18 cellular contexts compared by ENCODE assay signal in the genomic region with DNA sequence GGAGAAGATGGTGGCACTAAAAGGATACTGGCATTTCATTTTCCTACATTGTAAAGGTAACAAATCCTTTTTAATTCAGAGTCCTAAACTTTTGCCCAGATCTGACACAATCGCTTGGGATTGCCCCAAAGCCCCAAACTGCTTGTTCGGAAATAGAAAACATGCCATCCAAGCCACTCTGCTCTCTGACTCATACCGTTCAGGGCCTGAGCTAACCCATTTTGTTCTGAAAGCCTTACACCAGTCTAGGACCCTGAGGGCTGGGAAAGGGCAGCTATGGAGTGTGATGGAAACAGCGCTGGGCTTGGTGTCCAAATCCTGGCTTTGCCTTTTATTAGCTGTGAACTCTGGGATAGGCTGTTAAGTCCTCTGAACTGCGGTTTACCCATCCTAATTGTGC.
DNase-seq lines count a peak whose midpoint lies in the region; ATAC-seq and TF ChIP-seq lines count a peak whose summit lies in the region.
"Had no signal": no experiment of that assay in that cellular context is flagged by ENCODE, and none has a peak within 500 bp of the region (broad histone marks: within the 10 kb centered on the region; RNA-seq: fewer than 3 reads in every experiment).

No MANE protein-coding gene starts in this region.

- no peak for ATAC-seq in esophagus mucosa
- ATAC-seq: foreskin keratinocyte had no signal

- no peaks in the 10 kb centered on the region for H4K20me1 ChIP-seq in SK-N-SH (ENCODE audit: insufficient read depth)
- no peaks in the 10 kb centered on the region for H4K20me1 ChIP-seq in OCI-LY7 (ENCODE audit: insufficient read depth, low read length)

- H3K9me3 ChIP-seq in SK-N-SH, result no peaks in the 10 kb centered on the region
- H3K9me3 ChIP-seq in skeletal muscle satellite cell (replicated peaks; ENCODE audit: low read length), result no peaks in the 10 kb centered on the region
- H3K9me3 ChIP-seq in OCI-LY7 (ENCODE audit: low read length), result no peaks in the 10 kb centered on the region

- H3K27ac ChIP-seq in SK-N-SH (ENCODE audit: low read depth in 2 of 2, low read length in 1 of 2), result peak overlapping the region; percentile 40 to 52; a peak in 3 of 4 replicates
- no peak overlapping the region for H3K27ac ChIP-seq in OCI-LY7 (ENCODE audit: low read depth, low read length, poor library complexity, severe bottlenecking)

- H3K9ac ChIP-seq in SK-N-SH, result no peak overlapping the region
- H3K9ac ChIP-seq in skeletal muscle satellite cell (ENCODE audit: low read depth, low read length), result peak overlapping the region; percentile 79

- H3K9me2 ChIP-seq in SK-N-SH (no peaks in the 10 kb centered on the region), OCI-LY7 (ENCODE audit: insufficient read depth, low read length) (no peaks in the 10 kb centered on the region)

- no peak for TF ChIP-seq RAD21 in SK-N-SH (IDR thresholded peaks at IDR 0.05; ENCODE audit: low read length)

- peak in 1 of 2 experiments; percentile 63; a peak in 1 of 4 replicates for TF ChIP-seq EP300 in SK-N-SH (IDR thresholded peaks at IDR 0.05; ENCODE audit: borderline replicate concordance in 1 of 2, low read depth in 1 of 2, low read length in 1 of 2)

- no TSS peak for BruUV-seq in OCI-LY7 (replicated peaks; lab: Mats Ljungman, UMichigan)

- no peak overlapping the region for H3K4me3 ChIP-seq in SK-N-SH (ENCODE audit: low read depth in 2 of 2, low read length in 1 of 2)
- H3K4me3 ChIP-seq in fibroblast of pulmonary artery (replicated peaks; ENCODE audit: low read depth, low read length), result no peak overlapping the region
- H3K4me3 ChIP-seq in skeletal muscle satellite cell (ENCODE audit: low read length), result peak overlapping the region; percentile 16
- no peak overlapping the region for H3K4me3 ChIP-seq in OCI-LY7 (ENCODE audit: low read depth, low read length, poor library complexity, severe bottlenecking)

- H3K36me3 ChIP-seq in SK-N-SH (replicated peaks in 1 of 2; ENCODE audit: control insufficient read depth in 1 of 2, insufficient read depth in 2 of 2, low read length in 1 of 2), result peaks cover 0 to 2% of the 10 kb centered on the region in 2 experiments
- no peaks in the 10 kb centered on the region for H3K36me3 ChIP-seq in skeletal muscle satellite cell (ENCODE audit: insufficient read depth, low read length)
- no peaks in the 10 kb centered on the region for H3K36me3 ChIP-seq in OCI-LY7 (ENCODE audit: insufficient read depth, low read length)

- 61% methylated on average over 5 of the region's 5 CpGs for WGBS in SK-N-SH (ENCODE audit: low lambda C conversion rate)

- H3K79me2 ChIP-seq in SK-N-SH (ENCODE audit: insufficient read depth) (no peaks in the 10 kb centered on the region), OCI-LY7 (ENCODE audit: insufficient read depth, low read depth, low read length) (no peaks in the 10 kb centered on the region)

- TF ChIP-seq CTCF in SK-N-SH (IDR thresholded peaks at IDR 0.05) (no peak), fibroblast of pulmonary artery (IDR thresholded peaks at IDR 0.05; ENCODE audit: low read length, missing control alignments) (no peak), OCI-LY7 (conservative IDR thresholded peaks at IDR 0.05; ENCODE audit: low read length) (no peak)

- peaks cover 38 to 45% of the 10 kb centered on the region in 2 experiments for H3K4me1 ChIP-seq in SK-N-SH (ENCODE audit: control insufficient read depth in 1 of 2, insufficient read depth in 2 of 2, low read depth in 1 of 2, low read length in 1 of 2)
- H3K4me1 ChIP-seq in skeletal muscle satellite cell (ENCODE audit: control insufficient read depth, insufficient read depth, low read length), result peaks cover 64% of the 10 kb centered on the region
- H3K4me1 ChIP-seq in OCI-LY7 (ENCODE audit: insufficient read depth, low read length, poor library complexity, severe bottlenecking), result no peaks in the 10 kb centered on the region

- peak; percentile 62 for DNase-seq in GM03348 (ENCODE audit: low spot score)
- no peak for DNase-seq in SK-N-SH
- DNase-seq in fibroblast of pulmonary artery (ENCODE audit: low read depth), result peak; percentile 56
- no peak for DNase-seq in midbrain (lab: John Stamatoyannopoulos, UW)
- DNase-seq in NK-92 (lab: John Stamatoyannopoulos, UW; ENCODE audit: unreplicated experiment), result no peak
- no peak for DNase-seq in OCI-LY7 (ENCODE audit: low spot score)
- DNase-seq: activated CD4-positive, CD25-positive, alpha-beta regulatory T cell treated with anti-CD3 and anti-CD28 coated beads, Interleukin-2, amount 50 U/mL, for 72 hours; activated naive CD8-positive, alpha-beta T cell treated with anti-CD3 and anti-CD28 coated beads, Interleukin-2, amount 10 ng/mL, durations not matched to agents 7 days and 5 days; CD4-positive, CD25-positive, alpha-beta regulatory T cell; cortex of kidney; foreskin keratinocyte; H9; immature natural killer cell; NCI-H1048; stimulated activated naive CD4-positive, alpha-beta T cell; T-helper 1 cell had no signal

- peak overlapping the region; percentile 45; the same call in 1 of the 2 replicates for H3K4me2 ChIP-seq in SK-N-SH
- peak overlapping the region; percentile 52 for H3K4me2 ChIP-seq in skeletal muscle satellite cell (ENCODE audit: low read length)
- H3K4me2 ChIP-seq in OCI-LY7 (ENCODE audit: low read length), result no peak overlapping the region

- H3K27me3 ChIP-seq in SK-N-SH (ENCODE audit: insufficient read depth) (no peaks in the 10 kb centered on the region), skeletal muscle satellite cell (ENCODE audit: control insufficient read depth, insufficient read depth, low read length) (no peaks in the 10 kb centered on the region)
- H3K27me3 ChIP-seq: foreskin keratinocyte had no signal

- CTCF ChIA-PET in SK-N-SH (lab: Yijun Ruan, JAX) (interaction anchor here (0.8 kb wide), 1 partner anchor 13 kb away, joined by 3 read pairs; no protein-coding TSS in a partner anchor), OCI-LY7 (lab: Charles Lee; ENCODE audit: unreplicated experiment) (no interaction called here)

- POLR2A ChIA-PET in SK-N-SH (lab: Yijun Ruan, JAX), result no interaction called here
- POLR2A ChIA-PET in OCI-LY7 (lab: Charles Lee), result no interaction called here

- peaks cover 27% of the 10 kb centered on the region for H3F3A ChIP-seq in SK-N-SH (replicated peaks; ENCODE audit: insufficient read depth)

- intact Hi-C loops in OCI-LY7 (cut with micrococcal nuclease; ENCODE audit: unreplicated experiment), result loop anchor here (2.0 kb wide), 1 partner anchor 41 kb away; no protein-coding TSS in a partner anchor

- H2AFZ ChIP-seq in SK-N-SH (ENCODE audit: low read depth), result no peak overlapping the region
- H2AFZ ChIP-seq in OCI-LY7 (ENCODE audit: low read length), result no peak overlapping the region

TF ChIP-seq in SK-N-SH, 30 proteins besides CTCF, POLR2A, EP300 and RAD21 (continues in another document):
- TF ChIP-seq MXI1 (IDR thresholded peaks at IDR 0.05; ENCODE audit: low read depth, low read length) (no peak), JUND (IDR thresholded peaks at IDR 0.05) (peak; percentile 75), FOXM1 (IDR thresholded peaks at IDR 0.05; ENCODE audit: low read depth) (no peak), RFX5 (IDR thresholded peaks at IDR 0.05; ENCODE audit: low read length) (no peak), RCOR1 (IDR thresholded peaks at IDR 0.05; ENCODE audit: low read length) (no peak), SIN3A (IDR thresholded peaks at IDR 0.05; ENCODE audit: borderline replicate concordance, low read depth, low read length) (no peak), TEAD4 (IDR thresholded peaks at IDR 0.05; ENCODE audit: borderline replicate concordance, insufficient read depth) (peak; percentile 71; the same call in 1 of the 2 replicates), ELF1 (IDR thresholded peaks at IDR 0.05) (no peak), SMC3 (IDR thresholded peaks at IDR 0.05; ENCODE audit: low read depth, low read length) (no peak), YY1 (IDR thresholded peaks at IDR 0.05; ENCODE audit: low read depth) (no peak), EZH2phosphoT487 (IDR thresholded peaks at IDR 0.05; ENCODE audit: borderline replicate concordance, low read depth) (no peak), MEF2A (IDR thresholded peaks at IDR 0.05; ENCODE audit: borderline replicate concordance, low read depth) (peak; percentile 49; the same call in 1 of the 2 replicates), RXRA (IDR thresholded peaks at IDR 0.05; ENCODE audit: borderline replicate concordance, low read depth) (peak; percentile 49; the same call in 1 of the 2 replicates), GABPA (IDR thresholded peaks at IDR 0.05; ENCODE audit: low read depth) (no peak), CHD2 (IDR thresholded peaks at IDR 0.05; ENCODE audit: low read length, partially characterized antibody) (no peak)
- TF ChIP-seq, protein P1, sequence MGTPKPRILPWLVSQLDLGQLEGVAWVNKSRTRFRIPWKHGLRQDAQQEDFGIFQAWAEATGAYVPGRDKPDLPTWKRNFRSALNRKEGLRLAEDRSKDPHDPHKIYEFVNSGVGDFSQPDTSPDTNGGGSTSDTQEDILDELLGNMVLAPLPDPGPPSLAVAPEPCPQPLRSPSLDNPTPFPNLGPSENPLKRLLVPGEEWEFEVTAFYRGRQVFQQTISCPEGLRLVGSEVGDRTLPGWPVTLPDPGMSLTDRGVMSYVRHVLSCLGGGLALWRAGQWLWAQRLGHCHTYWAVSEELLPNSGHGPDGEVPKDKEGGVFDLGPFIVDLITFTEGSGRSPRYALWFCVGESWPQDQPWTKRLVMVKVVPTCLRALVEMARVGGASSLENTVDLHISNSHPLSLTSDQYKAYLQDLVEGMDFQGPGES (IDR thresholded peaks at IDR 0.05; ENCODE audit: low read depth, low read length), result no peak
- TF ChIP-seq, protein P2, sequence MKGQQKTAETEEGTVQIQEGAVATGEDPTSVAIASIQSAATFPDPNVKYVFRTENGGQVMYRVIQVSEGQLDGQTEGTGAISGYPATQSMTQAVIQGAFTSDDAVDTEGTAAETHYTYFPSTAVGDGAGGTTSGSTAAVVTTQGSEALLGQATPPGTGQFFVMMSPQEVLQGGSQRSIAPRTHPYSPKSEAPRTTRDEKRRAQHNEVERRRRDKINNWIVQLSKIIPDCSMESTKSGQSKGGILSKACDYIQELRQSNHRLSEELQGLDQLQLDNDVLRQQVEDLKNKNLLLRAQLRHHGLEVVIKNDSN (IDR thresholded peaks at IDR 0.05; ENCODE audit: borderline replicate concordance, low read depth), result no peak
- TF ChIP-seq, protein P3, sequence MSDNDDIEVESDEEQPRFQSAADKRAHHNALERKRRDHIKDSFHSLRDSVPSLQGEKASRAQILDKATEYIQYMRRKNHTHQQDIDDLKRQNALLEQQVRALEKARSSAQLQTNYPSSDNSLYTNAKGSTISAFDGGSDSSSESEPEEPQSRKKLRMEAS (IDR thresholded peaks at IDR 0.05; ENCODE audit: low read depth), result 0 out of 2 replicates have a peak, but pooled peaks have one; percentile 14

Comparison
In these comparisons a context has a peak if more than half of its experiments do, and no peak if none do; other contexts are left out.
1. DNase-seq: peak in GM03348 (single experiment) and fibroblast of pulmonary artery (single experiment); none in SK-N-SH (single experiment), midbrain (single experiment), NK-92 (single experiment) and OCI-LY7 (single experiment).